Comparison of ENCODE assay signal across 8 cellular contexts in the genomic region with DNA sequence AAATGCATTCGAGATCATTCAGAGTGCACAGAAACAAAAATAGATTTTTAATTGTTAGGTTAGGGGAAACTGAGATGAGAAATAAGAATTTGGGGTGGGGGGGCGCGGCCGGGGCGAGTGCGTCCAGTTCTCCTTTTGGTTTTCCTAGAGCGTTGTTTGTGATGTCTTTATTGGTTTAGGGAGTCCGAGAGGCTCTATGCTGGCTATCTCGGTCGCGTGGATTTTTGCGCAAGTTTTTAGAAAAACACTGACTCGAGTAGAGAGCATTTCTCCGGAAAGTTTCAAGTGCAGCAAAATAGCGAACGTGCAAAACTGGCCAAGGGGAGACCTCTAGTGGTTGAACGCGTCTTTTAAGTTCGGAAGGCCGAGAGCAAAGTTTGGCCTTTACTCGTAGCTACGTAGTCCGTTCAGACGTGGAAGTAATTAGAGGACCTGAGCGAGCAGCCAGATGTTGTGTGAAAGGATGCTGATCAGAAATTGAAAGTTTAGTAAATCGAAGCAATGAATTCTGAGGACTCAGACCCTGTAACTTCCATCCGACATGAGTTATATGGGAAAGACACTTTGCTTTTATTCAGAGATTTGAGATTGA.
DNase-seq lines count a peak whose midpoint lies in the region; ATAC-seq and FAIRE-seq lines count a peak whose summit lies in the region.

No MANE protein-coding gene starts in this region.

- peak; percentile 87 for FAIRE-seq in colon (lab: Jason Lieb, UNC)

- ATAC-seq in GM18867 (IDR thresholded peaks at IDR 0.05; ENCODE audit: unreplicated experiment) (peak; percentile 68), HG03108 (IDR thresholded peaks at IDR 0.05; ENCODE audit: unreplicated experiment) (peak; percentile 65)

- peak; percentile 80 for DNase-seq in AG08396 (ENCODE audit: low spot score)
- DNase-seq in NCI-H2227 treated with DMSO at 0.1 percent for 48 hours (lab: John Stamatoyannopoulos, UW): peak; percentile 20
- DNase-seq in activated CD4-positive, CD25-positive, alpha-beta regulatory T cell treated with anti-CD3 and anti-CD28 coated beads, Interleukin-2, amount 50 U/mL, for 72 hours: peak; percentile 69
- peak; percentile 85 for DNase-seq in kidney tubule cell (ENCODE audit: low spot score)
- DNase-seq in stimulated activated CD4-positive, alpha-beta T cell treated with anti-CD3 and anti-CD28 coated beads, Interleukin-1b, Interleukin-23, amount 100 ng/mL, for 1 hour (ENCODE audit: low read depth in 2 of 2): peak; percentile 46 to 49

Comparison
In these comparisons a context has a peak if more than half of its experiments do, and no peak if none do; other contexts are left out.
1. Peak in every context shown above with its lines: DNase-seq and ATAC-seq.
2. DNase-seq: peak in every context shown above with its lines; median percentile 85 in kidney tubule cell; 80 in AG08396; 69 in activated CD4-positive, CD25-positive, alpha-beta regulatory T cell treated with anti-CD3 and anti-CD28 coated beads, Interleukin-2, amount 50 U/mL, for 72 hours; 48 in stimulated activated CD4-positive, alpha-beta T cell treated with anti-CD3 and anti-CD28 coated beads, Interleukin-1b, Interleukin-23, amount 100 ng/mL, for 1 hour; 20 in NCI-H2227 treated with DMSO at 0.1 percent for 48 hours.